7 cellular contexts compared by ENCODE assay signal in genomic region chr7:119175916-119176627, GRCh38.
A peak's percentile ranks its signal among the peaks of the same experiment; 100 is the strongest.
DNase-seq lines count a peak whose midpoint lies in the region; ATAC-seq and TF ChIP-seq lines count a peak whose summit lies in the region.

No MANE protein-coding gene starts in this region.

- H3K4me3 ChIP-seq in Karpas-422 (ENCODE audit: low read length), result no peak overlapping the region
- H3K4me3 ChIP-seq in OCI-LY3 (ENCODE audit: low read length), result no peak overlapping the region

- H3K36me3 ChIP-seq in Karpas-422 (ENCODE audit: insufficient read depth, low read length) (no peaks in the 10 kb centered on the region), OCI-LY3 (replicated peaks; ENCODE audit: low read depth, low read length) (no peaks in the 10 kb centered on the region)

- H4K20me1 ChIP-seq in Karpas-422 (ENCODE audit: insufficient read depth, low read depth, low read length) (no peaks in the 10 kb centered on the region), OCI-LY3 (ENCODE audit: insufficient read depth, low read length) (no peaks in the 10 kb centered on the region)

- ATAC-seq in GM21528 (IDR thresholded peaks at IDR 0.05; ENCODE audit: low FRiP score, unreplicated experiment) (peak; percentile 81), HG02870 (IDR thresholded peaks at IDR 0.05; ENCODE audit: unreplicated experiment) (no peak)

- H3K9ac ChIP-seq in Karpas-422 (ENCODE audit: low read length) (no peak overlapping the region), OCI-LY3 (ENCODE audit: low read length) (no peak overlapping the region)

- H2AFZ ChIP-seq in Karpas-422 (ENCODE audit: low read length) (0 out of 2 replicates have a peak overlapping the region, but pooled peaks have one; percentile 48), OCI-LY3 (ENCODE audit: low read depth, low read length) (peak overlapping the region; percentile 83; the same call in 1 of the 2 replicates)

- H3K27me3 ChIP-seq in Karpas-422 (ENCODE audit: low read length) (no peaks in the 10 kb centered on the region), OCI-LY3 (ENCODE audit: low read depth, low read length) (no peaks in the 10 kb centered on the region)

- H3K27ac ChIP-seq in Karpas-422 (ENCODE audit: low read length) (no peak overlapping the region), OCI-LY3 (ENCODE audit: low read length) (no peak overlapping the region)

- no peaks in the 10 kb centered on the region for H3K4me1 ChIP-seq in Karpas-422 (ENCODE audit: low read length)
- H3K4me1 ChIP-seq in OCI-LY3 (ENCODE audit: low read length), result no peaks in the 10 kb centered on the region

- H3K9me3 ChIP-seq in Karpas-422 (ENCODE audit: low read length) (no peaks in the 10 kb centered on the region), OCI-LY3 (ENCODE audit: insufficient read depth, low read length) (no peaks in the 10 kb centered on the region)

- H3K4me2 ChIP-seq in Karpas-422 (ENCODE audit: low read depth, low read length, poor library complexity, severe bottlenecking), result no peak overlapping the region
- peak overlapping the region; percentile 49 for H3K4me2 ChIP-seq in OCI-LY3 (ENCODE audit: low read length)

- DNase-seq in GM03348 (ENCODE audit: low spot score) (peak; percentile 35), Karpas-422 (peak; percentile 87), cerebellar nuclear complex (lab: John Stamatoyannopoulos, UW) (peak; percentile 71 to 91), lung microvascular endothelial cell (ENCODE audit: low read depth in 2 of 2) (peak; percentile 59 to 62)

- H3K9me2 ChIP-seq in Karpas-422 (replicated peaks; ENCODE audit: insufficient read depth, low read length), result no peaks in the 10 kb centered on the region

- H3K79me2 ChIP-seq in Karpas-422 (ENCODE audit: low read length), result no peaks in the 10 kb centered on the region
- H3K79me2 ChIP-seq in OCI-LY3 (ENCODE audit: low read length), result no peaks in the 10 kb centered on the region

- TF ChIP-seq CTCF in OCI-LY3 (IDR thresholded peaks at IDR 0.05; ENCODE audit: low read depth, low read length), result peak; percentile 91

Comparison
In these comparisons a context has a peak if more than half of its experiments do, and no peak if none do; other contexts are left out.
1. DNase-seq: peak in every context shown above with its lines; median percentile 87 in Karpas-422; 81 in cerebellar nuclear complex; 60 in lung microvascular endothelial cell; 35 in GM03348.